ENCODE assay signal across 1 cellular context in genomic region chr1:184754479-184755225, GRCh38.
TF ChIP-seq lines count a peak whose summit lies in the region.

Gene EDEM3 (minus strand): TSS chr1:184754858. CDS start chr1:184754646, 212 bp downstream.

TF ChIP-seq in GM12878, 131 proteins besides CTCF, POLR2A, EP300 and RAD21 (continued from another document and continues in another):
- TF ChIP-seq TAF1 (IDR thresholded peaks at IDR 0.05; ENCODE audit: borderline replicate concordance, low read depth, low read length) (peak; percentile 58; the same call in 1 of the 2 replicates), RELA (IDR thresholded peaks at IDR 0.05; ENCODE audit: borderline replicate concordance, partially characterized antibody) (peak; percentile 45), SPI1 (IDR thresholded peaks at IDR 0.05; ENCODE audit: borderline replicate concordance, insufficient read depth, low read depth, low read length) (peak; percentile 8; the same call in 1 of the 2 replicates), SMARCA5 (IDR thresholded peaks at IDR 0.05) (no peak), ZSCAN29 (IDR thresholded peaks at IDR 0.05) (no peak), ZNF24 (IDR thresholded peaks at IDR 0.05) (no peak), MTA3 (IDR thresholded peaks at IDR 0.05; ENCODE audit: borderline replicate concordance, low read length) (no peak), IKZF2 (IDR thresholded peaks at IDR 0.05) (no peak), KAT2A (conservative IDR thresholded peaks at IDR 0.05; ENCODE audit: control insufficient read depth, low read depth, low read length) (no peak), GATAD2B (conservative IDR thresholded peaks at IDR 0.05; ENCODE audit: low read depth) (0 out of 2 replicates have a peak, but pooled peaks have one; percentile 9), ATF7 (IDR thresholded peaks at IDR 0.05; ENCODE audit: low read depth) (0 out of 2 replicates have a peak, but pooled peaks have one; percentile 7), E2F8 (IDR thresholded peaks at IDR 0.05; ENCODE audit: low read depth, partially characterized antibody) (peak; percentile 52), EGR1 (IDR thresholded peaks at IDR 0.05; ENCODE audit: borderline replicate concordance in 1 of 2, low read depth in 2 of 2, low read length in 2 of 2) (peak in 1 of 2 experiments; percentile 53; a peak in 1 of 3 replicates), ZNF592 (IDR thresholded peaks at IDR 0.05) (no peak), MTA2 (IDR thresholded peaks at IDR 0.05; ENCODE audit: low read depth) (no peak), MXI1 (IDR thresholded peaks at IDR 0.05; ENCODE audit: low read depth, low read length) (peak; percentile 58), MYB (IDR thresholded peaks at IDR 0.05; ENCODE audit: borderline replicate concordance, low read depth, low read length) (no peak), RBBP5 (conservative IDR thresholded peaks at IDR 0.05) (no peak), ELK1 (IDR thresholded peaks at IDR 0.05; ENCODE audit: low read depth, low read length) (peak; percentile 40; the same call in 1 of the 2 replicates), BCL11A (IDR thresholded peaks at IDR 0.05; ENCODE audit: low read depth, low read length) (no peak), CUX1 (IDR thresholded peaks at IDR 0.05; ENCODE audit: insufficient replicate concordance, low read depth, low read length) (no peak), ZNF217 (IDR thresholded peaks at IDR 0.05) (no peak), YY1 (IDR thresholded peaks at IDR 0.05; ENCODE audit: low read depth, low read length) (peak; percentile 77), SREBF1 (IDR thresholded peaks at IDR 0.05; ENCODE audit: low read length) (peak; percentile 17; the same call in 1 of the 2 replicates), RFX5 (IDR thresholded peaks at IDR 0.05; ENCODE audit: low read depth, low read length) (peak; percentile 68; the same call in 1 of the 2 replicates), NFYA (IDR thresholded peaks at IDR 0.05; ENCODE audit: borderline replicate concordance, low read depth, low read length) (peak; percentile 49), NR2C2 (IDR thresholded peaks at IDR 0.05; ENCODE audit: borderline replicate concordance, control insufficient read depth, insufficient read length, low read depth) (no peak), EED (IDR thresholded peaks at IDR 0.05; ENCODE audit: low read depth) (peak; percentile 30), SMAD5 (IDR thresholded peaks at IDR 0.05; ENCODE audit: low read depth) (no peak; the same call in 1 of the 2 replicates), IRF4 (IDR thresholded peaks at IDR 0.05; ENCODE audit: low read depth, low read length) (no peak), BRCA1 (IDR thresholded peaks at IDR 0.05; ENCODE audit: low read depth, low read length) (peak; percentile 62; the same call in 1 of the 2 replicates), BMI1 (IDR thresholded peaks at IDR 0.05; ENCODE audit: borderline replicate concordance) (peak; percentile 84), JUND (IDR thresholded peaks at IDR 0.05; ENCODE audit: low read depth, low read length) (no peak), RAD51 (IDR thresholded peaks at IDR 0.05) (no peak), ZZZ3 (IDR thresholded peaks at IDR 0.05; ENCODE audit: control insufficient read depth, insufficient read length, low read depth) (no peak), CHD1 (IDR thresholded peaks at IDR 0.05; ENCODE audit: low read depth, low read length) (no peak), HDGF (IDR thresholded peaks at IDR 0.05) (peak; percentile 98), STAT1 (conservative IDR thresholded peaks at IDR 0.05) (0 out of 2 replicates have a peak, but pooled peaks have one; percentile 30), CEBPB (IDR thresholded peaks at IDR 0.05; ENCODE audit: borderline replicate concordance in 1 of 2, low read depth in 2 of 2, low read length in 2 of 2) (no peak), RB1 (IDR thresholded peaks at IDR 0.05; ENCODE audit: borderline replicate concordance) (0 out of 2 replicates have a peak, but pooled peaks have one; percentile 53), SIX5 (IDR thresholded peaks at IDR 0.05; ENCODE audit: low read depth, low read length, severe bottlenecking) (peak; percentile 86), MYC (IDR thresholded peaks at IDR 0.05; ENCODE audit: insufficient read depth, insufficient read length, insufficient replicate concordance, low read length, severe bottlenecking) (no peak)
- TF ChIP-seq, protein P1, sequence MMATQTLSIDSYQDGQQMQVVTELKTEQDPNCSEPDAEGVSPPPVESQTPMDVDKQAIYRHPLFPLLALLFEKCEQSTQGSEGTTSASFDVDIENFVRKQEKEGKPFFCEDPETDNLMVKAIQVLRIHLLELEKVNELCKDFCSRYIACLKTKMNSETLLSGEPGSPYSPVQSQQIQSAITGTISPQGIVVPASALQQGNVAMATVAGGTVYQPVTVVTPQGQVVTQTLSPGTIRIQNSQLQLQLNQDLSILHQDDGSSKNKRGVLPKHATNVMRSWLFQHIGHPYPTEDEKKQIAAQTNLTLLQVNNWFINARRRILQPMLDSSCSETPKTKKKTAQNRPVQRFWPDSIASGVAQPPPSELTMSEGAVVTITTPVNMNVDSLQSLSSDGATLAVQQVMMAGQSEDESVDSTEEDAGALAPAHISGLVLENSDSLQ (IDR thresholded peaks at IDR 0.05) = peak; percentile 79
- TF ChIP-seq, protein P2, sequence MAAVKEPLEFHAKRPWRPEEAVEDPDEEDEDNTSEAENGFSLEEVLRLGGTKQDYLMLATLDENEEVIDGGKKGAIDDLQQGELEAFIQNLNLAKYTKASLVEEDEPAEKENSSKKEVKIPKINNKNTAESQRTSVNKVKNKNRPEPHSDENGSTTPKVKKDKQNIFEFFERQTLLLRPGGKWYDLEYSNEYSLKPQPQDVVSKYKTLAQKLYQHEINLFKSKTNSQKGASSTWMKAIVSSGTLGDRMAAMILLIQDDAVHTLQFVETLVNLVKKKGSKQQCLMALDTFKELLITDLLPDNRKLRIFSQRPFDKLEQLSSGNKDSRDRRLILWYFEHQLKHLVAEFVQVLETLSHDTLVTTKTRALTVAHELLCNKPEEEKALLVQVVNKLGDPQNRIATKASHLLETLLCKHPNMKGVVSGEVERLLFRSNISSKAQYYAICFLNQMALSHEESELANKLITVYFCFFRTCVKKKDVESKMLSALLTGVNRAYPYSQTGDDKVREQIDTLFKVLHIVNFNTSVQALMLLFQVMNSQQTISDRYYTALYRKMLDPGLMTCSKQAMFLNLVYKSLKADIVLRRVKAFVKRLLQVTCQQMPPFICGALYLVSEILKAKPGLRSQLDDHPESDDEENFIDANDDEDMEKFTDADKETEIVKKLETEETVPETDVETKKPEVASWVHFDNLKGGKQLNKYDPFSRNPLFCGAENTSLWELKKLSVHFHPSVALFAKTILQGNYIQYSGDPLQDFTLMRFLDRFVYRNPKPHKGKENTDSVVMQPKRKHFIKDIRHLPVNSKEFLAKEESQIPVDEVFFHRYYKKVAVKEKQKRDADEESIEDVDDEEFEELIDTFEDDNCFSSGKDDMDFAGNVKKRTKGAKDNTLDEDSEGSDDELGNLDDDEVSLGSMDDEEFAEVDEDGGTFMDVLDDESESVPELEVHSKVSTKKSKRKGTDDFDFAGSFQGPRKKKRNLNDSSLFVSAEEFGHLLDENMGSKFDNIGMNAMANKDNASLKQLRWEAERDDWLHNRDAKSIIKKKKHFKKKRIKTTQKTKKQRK (IDR thresholded peaks at IDR 0.05; ENCODE audit: low read depth, low read length) = peak; percentile 80
- TF ChIP-seq, protein P3, sequence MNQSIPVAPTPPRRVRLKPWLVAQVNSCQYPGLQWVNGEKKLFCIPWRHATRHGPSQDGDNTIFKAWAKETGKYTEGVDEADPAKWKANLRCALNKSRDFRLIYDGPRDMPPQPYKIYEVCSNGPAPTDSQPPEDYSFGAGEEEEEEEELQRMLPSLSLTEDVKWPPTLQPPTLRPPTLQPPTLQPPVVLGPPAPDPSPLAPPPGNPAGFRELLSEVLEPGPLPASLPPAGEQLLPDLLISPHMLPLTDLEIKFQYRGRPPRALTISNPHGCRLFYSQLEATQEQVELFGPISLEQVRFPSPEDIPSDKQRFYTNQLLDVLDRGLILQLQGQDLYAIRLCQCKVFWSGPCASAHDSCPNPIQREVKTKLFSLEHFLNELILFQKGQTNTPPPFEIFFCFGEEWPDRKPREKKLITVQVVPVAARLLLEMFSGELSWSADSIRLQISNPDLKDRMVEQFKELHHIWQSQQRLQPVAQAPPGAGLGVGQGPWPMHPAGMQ (IDR thresholded peaks at IDR 0.05; ENCODE audit: borderline replicate concordance) = no peak
